In genomic region chr16:23511731-23512130, GRCh38 we compare ENCODE assay signal across 1 cellular context.
A peak's percentile ranks its signal among the peaks of the same experiment; 100 is the strongest.
TF ChIP-seq lines count a peak whose summit lies in the region.

No MANE protein-coding gene starts in this region.

TF ChIP-seq in K562, 482 proteins besides CTCF, POLR2A, EP300 and RAD21:
- no peak for TF ChIP-seq NR2C2 (CRISPR knock-in tag; IDR thresholded peaks at IDR 0.05)
- TF ChIP-seq NR2C2 (tag; IDR thresholded peaks at IDR 0.05) = 0 out of 2 replicates have a peak, but pooled peaks have one; percentile 16
- no peak for TF ChIP-seq CREB3L1 (IDR thresholded peaks at IDR 0.05; ENCODE audit: borderline replicate concordance, low read depth)
- no peak for TF ChIP-seq MCM2 (IDR thresholded peaks at IDR 0.05; ENCODE audit: low read depth)
- no peak for TF ChIP-seq POLR2AphosphoS5 (IDR thresholded peaks at IDR 0.05; ENCODE audit: control insufficient read depth, insufficient read depth, low read depth, low read length)
- no peak for TF ChIP-seq CREM (IDR thresholded peaks at IDR 0.05; ENCODE audit: low read depth)
- TF ChIP-seq NELFE (IDR thresholded peaks at IDR 0.05; ENCODE audit: insufficient read depth, insufficient read length) = no peak
- TF ChIP-seq ZNF121 (CRISPR knock-in tag; conservative IDR thresholded peaks at IDR 0.05) = no peak
- TF ChIP-seq U2AF1 (optimal IDR thresholded peaks at IDR 0.05; ENCODE audit: low read depth, low read length) = no peak
- no peak for TF ChIP-seq CCNT2 (IDR thresholded peaks at IDR 0.05; ENCODE audit: borderline replicate concordance, extremely low read depth, insufficient read length, low read depth, low read length)
